9 cellular contexts compared by ENCODE assay signal in the genomic region with DNA sequence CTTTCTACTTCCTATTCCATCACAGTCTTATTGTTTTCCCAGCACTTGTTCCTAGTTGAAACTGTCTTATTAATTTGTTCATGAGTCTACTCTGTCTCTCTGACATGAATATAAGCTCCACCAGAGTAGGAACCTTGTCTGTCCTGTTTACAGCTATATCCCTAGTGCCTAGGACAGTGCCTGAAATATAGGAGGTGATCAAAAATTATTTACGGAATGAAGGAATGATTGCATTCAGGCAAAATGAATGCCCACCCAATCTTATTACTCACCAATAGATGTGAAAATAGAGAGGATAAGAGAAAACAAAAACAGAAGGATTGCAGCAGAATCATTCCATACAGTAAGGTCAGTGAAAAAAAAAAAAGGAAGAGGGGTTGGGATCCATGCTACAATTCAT. TPM values are rescaled to one million over a fixed set of nuclear protein-coding genes. Genes with fewer than 3 reads are reported as not detected.
DNase-seq lines count a peak whose midpoint lies in the region; ATAC-seq and TF ChIP-seq lines count a peak whose summit lies in the region.
"Had no signal": no experiment of that assay in that cellular context is flagged by ENCODE, and none has a peak within 500 bp of the region (broad histone marks: within the 10 kb centered on the region; RNA-seq: fewer than 3 reads in every experiment).

No MANE protein-coding gene starts in this region.

- no peak for TF ChIP-seq CTCF in Caco-2 (IDR thresholded peaks at IDR 0.05; ENCODE audit: insufficient read depth in 1 of 2, low read depth in 1 of 2, low read length in 1 of 2, severe bottlenecking in 1 of 2, unreplicated experiment in 1 of 2)

- H3K27me3 ChIP-seq in Caco-2 (replicated peaks; ENCODE audit: control insufficient read depth, insufficient read depth, low read length) (no peaks in the 10 kb centered on the region), MG63 (no peaks in the 10 kb centered on the region), neuron (ENCODE audit: insufficient read depth, low read length) (no peaks in the 10 kb centered on the region)

- peak overlapping the region; percentile 83 for H3K27ac Mint-ChIP-seq in Caco-2 (ENCODE audit: unreplicated experiment)
- H3K27ac Mint-ChIP-seq in effector memory CD8-positive, alpha-beta T cell, result no peak overlapping the region

- POLR2A ChIA-PET in Caco-2 (lab: Charles Lee), result no interaction called here

- no peak overlapping the region for H2AFZ ChIP-seq in neuron (ENCODE audit: low read depth, low read length)

- peaks cover 9% of the 10 kb centered on the region for H3K4me1 Mint-ChIP-seq in Caco-2 (ENCODE audit: low read depth, unreplicated experiment)
- H3K4me1 Mint-ChIP-seq in effector memory CD8-positive, alpha-beta T cell (ENCODE audit: low read depth in 2 of 2), result peaks cover 46 to 51% of the 10 kb centered on the region in 2 donors

- peak overlapping the region; percentile 91 for H3K4me3 Mint-ChIP-seq in Caco-2 (ENCODE audit: unreplicated experiment)
- H3K4me3 Mint-ChIP-seq in effector memory CD8-positive, alpha-beta T cell, result peak overlapping the region; percentile 94 to 95

- H3K27me3 Mint-ChIP-seq in Caco-2 (ENCODE audit: insufficient read depth, unreplicated experiment), result no peaks in the 10 kb centered on the region
- H3K27me3 Mint-ChIP-seq in effector memory CD8-positive, alpha-beta T cell, result no peaks in the 10 kb centered on the region

- ATAC-seq in effector memory CD8-positive, alpha-beta T cell (replicated peaks), result no peak

- no peaks in the 10 kb centered on the region for H3K9me3 ChIP-seq in Caco-2
- no peaks in the 10 kb centered on the region; the same call in 1 of the 2 replicates for H3K9me3 ChIP-seq in MG63
- H3K9me3 ChIP-seq in neuron (ENCODE audit: low read length), result no peaks in the 10 kb centered on the region

- H3K36me3 Mint-ChIP-seq in Caco-2 (ENCODE audit: insufficient read depth, unreplicated experiment), result peaks cover 46% of the 10 kb centered on the region
- peaks cover 28% of the 10 kb centered on the region for H3K36me3 Mint-ChIP-seq in effector memory CD8-positive, alpha-beta T cell (ENCODE audit: insufficient read depth)

- intact Hi-C loops in Caco-2 (cut with micrococcal nuclease; ENCODE audit: unreplicated experiment), result no loop called here

- H3K4me1 ChIP-seq in Caco-2 (peaks cover 13% of the 10 kb centered on the region; the same call in 1 of the 2 replicates), neuron (ENCODE audit: insufficient read depth, low read length) (peaks cover 24% of the 10 kb centered on the region)

- no peaks in the 10 kb centered on the region for H3K9me3 Mint-ChIP-seq in Caco-2 (ENCODE audit: unreplicated experiment)
- H3K9me3 Mint-ChIP-seq in effector memory CD8-positive, alpha-beta T cell, result no peaks in the 10 kb centered on the region

- CTCF ChIA-PET in Caco-2 (lab: Charles Lee), result no interaction called here

- BruUV-seq in Caco-2 (replicated peaks; lab: Mats Ljungman, UMichigan), result no TSS peak

- DNase-seq in Caco-2, result no peak
- DNase-seq in MG63, result no peak
- no peak for DNase-seq in effector memory CD8-positive, alpha-beta T cell
- DNase-seq in NCI-H2196 treated with DMSO at 0.1 percent for 48 hours (lab: John Stamatoyannopoulos, UW; ENCODE audit: unreplicated experiment), result no peak
- no peak for DNase-seq in DMS79 (lab: John Stamatoyannopoulos, UW)
- no peak for DNase-seq in NCI-H524 (lab: John Stamatoyannopoulos, UW)
- DNase-seq in RPMI8226, result no peak
- DNase-seq: substantia nigra had no signal

- H3K36me3 ChIP-seq in Caco-2 (ENCODE audit: control insufficient read depth, insufficient read depth, low read length) (peaks cover 2% of the 10 kb centered on the region; the same call in 1 of the 2 replicates), MG63 (peaks cover 26% of the 10 kb centered on the region), neuron (ENCODE audit: insufficient read depth, low read length) (peaks cover 18% of the 10 kb centered on the region)

- H3K4me3 ChIP-seq in Caco-2 (ENCODE audit: low read depth, low read length), result peak overlapping the region; percentile 58
- H3K4me3 ChIP-seq in MG63, result peak overlapping the region; percentile 97
- peak overlapping the region; percentile 69 for H3K4me3 ChIP-seq in neuron (ENCODE audit: low read length)

RNA-seq across cellular contexts. Expression of gene TXNDC12, which starts 1.1 kb away (rescaled TPM):
- total RNA-seq in Caco-2 (2022), result 54.3 and 61.1 TPM in 2 replicates
- total RNA-seq in MG63 (2014; rRNA removed; shearing (Covaris generic); ENCODE audit: low replicate concordance), result 16.2 and 42.9 TPM in 2 replicates

RNA-seq across cellular contexts. Expression of gene BTF3L4, which starts 2.2 kb away (rescaled TPM):
- total RNA-seq in Caco-2 (2022), result 55.3 and 73.7 TPM in 2 replicates
- 45.4 and 74.2 TPM in 2 replicates for total RNA-seq in MG63 (2014; rRNA removed; shearing (Covaris generic); ENCODE audit: low replicate concordance)

RNA-seq across cellular contexts. Expression of gene KTI12, which starts 20.3 kb away (rescaled TPM):
- 10.1 and 11.8 TPM in 2 replicates for total RNA-seq in Caco-2 (2022)
- total RNA-seq in MG63 (2014; rRNA removed; shearing (Covaris generic); ENCODE audit: low replicate concordance), result 11.1 and 15.6 TPM in 2 replicates
